In genomic region chr16:30923554-30924085, GRCh38 we compare ENCODE assay signal across 8 cellular contexts. TPM values are rescaled to one million over a fixed set of nuclear protein-coding genes. Genes with fewer than 3 reads are reported as not detected.
DNase-seq lines count a peak whose midpoint lies in the region; ATAC-seq and TF ChIP-seq lines count a peak whose summit lies in the region.

Gene FBXL19 (plus strand): TSS chr16:30923572. CDS start chr16:30925755, 2,183 bp downstream.

- peaks cover 33% of the 10 kb centered on the region for H3K4me1 Mint-ChIP-seq in neural crest cell

- H3K9me3 ChIP-seq in SK-N-MC (ENCODE audit: low read depth, low read length), result no peaks in the 10 kb centered on the region

- peak within 1 kb of the TSS; percentile 99 for H3K4me3 Mint-ChIP-seq in neural crest cell

- no peaks in the 10 kb centered on the region for H3K27me3 Mint-ChIP-seq in neural crest cell (ENCODE audit: low read depth)

- H3K36me3 Mint-ChIP-seq in neural crest cell (ENCODE audit: low read depth), result no peaks in the 10 kb centered on the region

- TF ChIP-seq CTCF in neural crest cell (conservative IDR thresholded peaks at IDR 0.05), result no peak

- H3K27ac ChIP-seq in SK-N-MC, result peak within 1 kb of the TSS; percentile 99
- peak within 1 kb of the TSS; percentile 90 for H3K27ac ChIP-seq in epithelial cell of prostate

- DNase-seq in NCI-H1436 (lab: John Stamatoyannopoulos, UW) (peak; percentile 61), NCI-H1436 treated with DMSO at 0.1 percent for 48 hours (lab: John Stamatoyannopoulos, UW) (no peak), SK-N-MC (ENCODE audit: low read depth, low spot score) (no peak), epithelial cell of prostate (ENCODE audit: low read depth, low spot score) (no peak), neural crest cell (ENCODE audit: low read depth, low spot score) (peak; percentile 66), Kasumi-1 (lab: John Stamatoyannopoulos, UW) (no peak)

- peak within 1 kb of the TSS; percentile 100 for H3K4me3 ChIP-seq in SK-N-MC

- H3K27ac Mint-ChIP-seq in neural crest cell (ENCODE audit: unreplicated experiment), result peak within 1 kb of the TSS; percentile 100

- ATAC-seq in HG02938 (IDR thresholded peaks at IDR 0.05; ENCODE audit: unreplicated experiment), result no peak
- ATAC-seq in GM21619 (IDR thresholded peaks at IDR 0.05; ENCODE audit: unreplicated experiment), result no peak

- no peaks in the 10 kb centered on the region for H3K36me3 ChIP-seq in SK-N-MC (ENCODE audit: insufficient read depth, low read length)

- peak within 1 kb of the TSS; percentile 98 for H3K9ac ChIP-seq in SK-N-MC (ENCODE audit: insufficient read length)

- no peaks in the 10 kb centered on the region for H3K9me3 Mint-ChIP-seq in neural crest cell

RNA-seq across cellular contexts. Expression of gene FBXL19, which starts in this region (rescaled TPM):
- 78.1 and 84.7 TPM in 2 replicates for total RNA-seq in neural crest cell

Comparison
In these comparisons a context has a peak if more than half of its experiments do, and no peak if none do; other contexts are left out.
1. DNase-seq: peak in NCI-H1436 (single experiment) and neural crest cell (single experiment); none in NCI-H1436 treated with DMSO at 0.1 percent for 48 hours (single experiment), SK-N-MC (single experiment), epithelial cell of prostate (single experiment) and Kasumi-1 (0 of 2).